In the genomic region with DNA sequence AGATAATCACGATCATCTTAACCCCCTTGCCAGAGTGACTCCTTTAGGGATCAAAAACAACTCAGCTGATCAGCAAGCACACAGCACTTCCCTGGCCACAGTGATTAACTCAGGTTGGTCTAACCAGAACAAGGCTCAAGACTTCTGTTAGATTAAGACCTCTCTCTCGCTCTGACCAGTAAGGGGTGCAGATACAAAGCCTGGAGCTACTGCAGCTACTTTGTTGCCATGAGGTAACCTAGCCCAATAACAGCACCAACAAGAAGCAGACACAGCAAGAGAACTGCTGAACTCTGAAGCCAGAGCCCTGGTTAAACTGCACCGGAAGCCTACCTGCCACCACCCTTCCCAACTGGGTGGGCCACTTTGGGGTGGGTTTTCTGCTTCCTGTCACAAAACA, we compare ENCODE assay signal across 2 cellular contexts.
TF ChIP-seq lines count a peak whose summit lies in the region.

No MANE protein-coding gene starts in this region.

TF ChIP-seq in WTC11, 78 proteins besides CTCF, POLR2A, EP300 and RAD21:
- TF ChIP-seq, protein P1, sequence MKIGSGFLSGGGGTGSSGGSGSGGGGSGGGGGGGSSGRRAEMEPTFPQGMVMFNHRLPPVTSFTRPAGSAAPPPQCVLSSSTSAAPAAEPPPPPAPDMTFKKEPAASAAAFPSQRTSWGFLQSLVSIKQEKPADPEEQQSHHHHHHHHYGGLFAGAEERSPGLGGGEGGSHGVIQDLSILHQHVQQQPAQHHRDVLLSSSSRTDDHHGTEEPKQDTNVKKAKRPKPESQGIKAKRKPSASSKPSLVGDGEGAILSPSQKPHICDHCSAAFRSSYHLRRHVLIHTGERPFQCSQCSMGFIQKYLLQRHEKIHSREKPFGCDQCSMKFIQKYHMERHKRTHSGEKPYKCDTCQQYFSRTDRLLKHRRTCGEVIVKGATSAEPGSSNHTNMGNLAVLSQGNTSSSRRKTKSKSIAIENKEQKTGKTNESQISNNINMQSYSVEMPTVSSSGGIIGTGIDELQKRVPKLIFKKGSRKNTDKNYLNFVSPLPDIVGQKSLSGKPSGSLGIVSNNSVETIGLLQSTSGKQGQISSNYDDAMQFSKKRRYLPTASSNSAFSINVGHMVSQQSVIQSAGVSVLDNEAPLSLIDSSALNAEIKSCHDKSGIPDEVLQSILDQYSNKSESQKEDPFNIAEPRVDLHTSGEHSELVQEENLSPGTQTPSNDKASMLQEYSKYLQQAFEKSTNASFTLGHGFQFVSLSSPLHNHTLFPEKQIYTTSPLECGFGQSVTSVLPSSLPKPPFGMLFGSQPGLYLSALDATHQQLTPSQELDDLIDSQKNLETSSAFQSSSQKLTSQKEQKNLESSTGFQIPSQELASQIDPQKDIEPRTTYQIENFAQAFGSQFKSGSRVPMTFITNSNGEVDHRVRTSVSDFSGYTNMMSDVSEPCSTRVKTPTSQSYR (CRISPR knock-in tag; IDR thresholded peaks at IDR 0.05), result no peak
- TF ChIP-seq CREB1 (CRISPR knock-in tag; IDR thresholded peaks at IDR 0.05) (no peak), GTF2I (CRISPR knock-in tag; conservative IDR thresholded peaks at IDR 0.05) (peak; percentile 93)

TF ChIP-seq in H1, 55 proteins besides CTCF, POLR2A, EP300 and RAD21:
- peak; percentile 95 for TF ChIP-seq KDM1A (IDR thresholded peaks at IDR 0.05; ENCODE audit: borderline replicate concordance, low read length)
- no peak for TF ChIP-seq FOSL1 (IDR thresholded peaks at IDR 0.05; ENCODE audit: insufficient read depth, low read depth, low read length)
- TF ChIP-seq HDAC2 (IDR thresholded peaks at IDR 0.05; ENCODE audit: borderline replicate concordance in 1 of 2, low read depth in 2 of 2, low read length in 2 of 2), result 0 out of 4 replicates have a peak, but pooled peaks of 1 of the 2 experiments have one; percentile 37
TF ChIP-seq in H1: peak in this region for 2.
